Comparison of ENCODE assay signal across 14 cellular contexts in the genomic region with DNA sequence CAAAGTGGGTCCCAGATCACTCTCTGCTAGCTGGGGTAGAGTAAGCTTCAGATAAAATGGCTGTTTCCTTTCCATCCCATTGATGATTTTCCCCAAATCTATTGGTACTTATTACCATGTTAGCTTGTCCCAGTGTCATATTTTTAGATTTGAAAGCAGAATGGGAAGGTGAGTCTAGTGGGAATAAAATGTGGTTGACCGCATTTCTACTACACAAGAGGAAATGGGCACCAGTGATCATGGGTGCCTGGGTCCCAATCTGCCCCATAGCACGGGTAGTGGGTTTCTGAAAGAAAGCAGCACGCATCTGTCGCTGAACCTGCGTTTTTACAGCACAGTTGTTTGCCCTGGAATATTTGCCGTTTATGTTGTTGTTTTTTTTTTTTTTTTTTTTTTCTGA.
"Had no signal": no experiment of that assay in that cellular context is flagged by ENCODE, and none has a peak within 500 bp of the region (broad histone marks: within the 10 kb centered on the region; RNA-seq: fewer than 3 reads in every experiment).

No MANE protein-coding gene starts in this region.

- H3K4me1 ChIP-seq: ascending aorta, colonic mucosa had no signal

- H3K27ac ChIP-seq: ascending aorta, colonic mucosa, left ventricle myocardium inferior, thyroid gland had no signal

- H3K9me3 ChIP-seq: ascending aorta, colonic mucosa, gastrocnemius medialis, heart left ventricle, left ventricle myocardium inferior, spleen, thyroid gland had no signal

- ATAC-seq: gastrocnemius medialis; heart left ventricle; stimulated activated memory B cell treated with anti-CD40 and anti-IgM and Interleukin-4, amounts not matched to agents 10 μg/mL and 1 μg/mL and 100 μg/mL, for 72 hours had no signal

- DNase-seq: activated CD4-positive, alpha-beta T cell treated with anti-CD3 and anti-CD28 coated beads, Interleukin-2, amount 50 U/mL, for 4 hours; activated gamma-delta T cell; colonic mucosa; gastrocnemius medialis; heart left ventricle; left ventricle myocardium inferior; mammary epithelial cell; midbrain; occipital lobe; spleen; stimulated activated CD4-positive, alpha-beta T cell treated with anti-CD3 and anti-CD28 coated beads, Interleukin-4, amount 100 ng/mL, for 4 hours; thyroid gland had no signal

- H3K4me3 ChIP-seq: ascending aorta, colonic mucosa, heart left ventricle, left ventricle myocardium inferior, spleen, thyroid gland had no signal

- H3K36me3 ChIP-seq: ascending aorta, colonic mucosa, gastrocnemius medialis, heart left ventricle, left ventricle myocardium inferior, spleen, thyroid gland had no signal

- H3K27me3 ChIP-seq: ascending aorta, colonic mucosa, gastrocnemius medialis, heart left ventricle, thyroid gland had no signal
